In genomic region chr2:105037572-105038382, GRCh38 we compare ENCODE assay signal across 8 cellular contexts. TPM values are rescaled to one million over a fixed set of nuclear protein-coding genes. Genes with fewer than 3 reads are reported as not detected.
DNase-seq lines count a peak whose midpoint lies in the region; FAIRE-seq and TF ChIP-seq lines count a peak whose summit lies in the region.

Gene MRPS9, plus strand, starts transcription at chr2:105038069. Its CDS starts 24 bp downstream, at chr2:105038093.

- peaks cover 30% of the 10 kb centered on the region for H3K4me1 Mint-ChIP-seq in activated naive CD4-positive, alpha-beta T cell treated with anti-CD3 and anti-CD28 coated beads for 36 hours (ENCODE audit: low read depth)

- H3K27me3 Mint-ChIP-seq in activated naive CD4-positive, alpha-beta T cell treated with anti-CD3 and anti-CD28 coated beads for 36 hours (ENCODE audit: low read depth): no peaks in the 10 kb centered on the region

- DNase-seq in GM03348 (ENCODE audit: low spot score) (peak; percentile 99), HFF-Myc (ENCODE audit: extremely low read depth, low read depth) (peak; percentile 90), NAMALWA (ENCODE audit: low spot score) (peak; percentile 98), SK-N-DZ (ENCODE audit: low spot score) (peak; percentile 95), frontal cortex (ENCODE audit: low spot score in 2 of 2) (peak; percentile 73 to 92), substantia nigra (lab: John Stamatoyannopoulos, UW) (peak; percentile 76 to 99 (median 98))
- peak; percentile 98 for DNase-seq in activated naive CD4-positive, alpha-beta T cell treated with anti-CD3 and anti-CD28 coated beads for 36 hours

- peak within 1 kb of the TSS; percentile 98 for H3K4me3 Mint-ChIP-seq in activated naive CD4-positive, alpha-beta T cell treated with anti-CD3 and anti-CD28 coated beads for 36 hours

- peaks cover 15% of the 10 kb centered on the region for H3K27me3 ChIP-seq in neutrophil

- peaks cover under 1% of the 10 kb centered on the region for H3K36me3 Mint-ChIP-seq in activated naive CD4-positive, alpha-beta T cell treated with anti-CD3 and anti-CD28 coated beads for 36 hours (ENCODE audit: low read depth)

- FAIRE-seq in frontal cortex (lab: Jason Lieb, UNC): peak; percentile 88

- peak within 1 kb of the TSS; percentile 88 for H3K27ac Mint-ChIP-seq in activated naive CD4-positive, alpha-beta T cell treated with anti-CD3 and anti-CD28 coated beads for 36 hours

- H3K9me3 Mint-ChIP-seq in activated naive CD4-positive, alpha-beta T cell treated with anti-CD3 and anti-CD28 coated beads for 36 hours: no peaks in the 10 kb centered on the region

- intact Hi-C loops in activated naive CD4-positive, alpha-beta T cell treated with anti-CD3 and anti-CD28 coated beads for 36 hours (cut with micrococcal nuclease): loop anchor here (5.0 to 10.0 kb wide), 5 partner anchors 185 to 1157 kb away; partner anchors contain the start of genes POU3F3, TGFBRAP1 and UXS1

- no peaks in the 10 kb centered on the region for H3K36me3 ChIP-seq in neutrophil

- CTCF ChIA-PET in activated naive CD4-positive, alpha-beta T cell treated with anti-CD3 and anti-CD28 coated beads for 36 hours (lab: Charles Lee): interaction anchor here (1.4 kb wide), 1 partner anchor 198 kb away, joined by 3 read pairs; no protein-coding TSS in a partner anchor

- H3K9me3 ChIP-seq in neutrophil: no peaks in the 10 kb centered on the region

- H3K27ac ChIP-seq in neutrophil: no peak within 1 kb of the TSS
- H3K27ac ChIP-seq in substantia nigra (ENCODE audit: low read depth, low read length, poor library complexity, severe bottlenecking): peak within 1 kb of the TSS; percentile 84

- TF ChIP-seq CTCF in HFF-Myc (IDR thresholded peaks at IDR 0.05; ENCODE audit: low read depth, low read length, missing control alignments) (no peak), neutrophil (IDR thresholded peaks at IDR 0.05) (no peak)

- peaks cover 13 to 14% of the 10 kb centered on the region in 2 experiments for H3K4me1 ChIP-seq in neutrophil (ENCODE audit: control insufficient read depth in 1 of 2, insufficient read depth in 1 of 2, low read depth in 1 of 2, low read length in 1 of 2)

- peak within 1 kb of the TSS; percentile 87 for H3K4me3 ChIP-seq in HFF-Myc (replicated peaks; ENCODE audit: low read depth, low read length)
- H3K4me3 ChIP-seq in neutrophil (ENCODE audit: low read depth in 1 of 2, low read length in 1 of 2): peak within 1 kb of the TSS; percentile 68 to 78

RNA-seq across cellular contexts. Expression of gene MRPS9, which starts in this region (rescaled TPM):
- 47.9 and 48.6 TPM in 2 replicates for polyA plus RNA-seq in SK-N-DZ (2014; cell fraction: cytosol; rRNA removed)
- 29.4 and 32.8 TPM in 2 replicates for polyA plus RNA-seq in SK-N-DZ (2014; cell fraction: nucleus; rRNA removed)
- total RNA-seq in activated naive CD4-positive, alpha-beta T cell treated with anti-CD3 and anti-CD28 coated beads for 36 hours: 10 to 100 TPM; 42.1 to 45.3 TPM
- total RNA-seq in frontal cortex: 10.2 TPM
